In the genomic region with DNA sequence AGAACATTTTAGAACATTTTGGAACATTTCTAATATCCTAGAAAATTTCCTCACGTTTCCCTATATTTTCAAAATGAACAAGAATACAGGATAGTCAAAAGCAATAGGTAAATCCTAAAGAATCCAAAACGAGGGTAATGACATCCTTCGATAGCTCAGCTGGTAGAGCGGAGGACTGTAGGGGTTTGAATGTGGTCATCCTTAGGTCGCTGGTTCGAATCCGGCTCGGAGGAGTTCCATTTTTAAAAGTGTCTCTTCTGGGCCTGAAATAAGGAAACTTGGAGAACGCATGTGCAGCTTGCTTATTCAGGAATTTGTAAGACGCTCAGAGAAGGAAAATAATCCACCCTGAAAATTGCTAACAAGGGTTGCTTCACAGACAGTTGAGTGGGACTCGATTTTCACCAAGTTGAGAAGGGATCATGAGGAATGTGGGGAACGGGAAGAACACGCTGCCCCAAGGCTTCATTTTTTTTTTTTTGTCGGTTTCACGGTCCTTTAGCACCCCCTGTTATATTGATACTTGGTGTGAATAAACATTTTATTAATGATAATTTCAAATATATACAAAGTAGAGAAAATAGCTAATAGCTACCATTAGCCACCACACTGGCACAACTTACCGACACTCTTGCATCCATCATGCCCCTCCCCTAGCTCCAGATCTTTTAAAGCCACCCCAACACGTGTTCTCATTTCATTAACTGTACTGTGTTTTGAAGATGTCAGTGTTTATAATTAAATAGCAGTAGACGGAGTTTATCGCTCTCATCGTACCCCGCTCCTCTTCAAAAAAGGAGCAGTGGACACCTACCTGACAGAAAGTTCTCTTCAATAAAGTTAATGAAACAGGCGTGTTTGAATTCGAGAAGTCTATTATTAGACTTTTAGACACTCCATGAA, we compare ENCODE assay signal across 9 cellular contexts. TPM values are rescaled to one million over a fixed set of nuclear protein-coding genes. Genes with fewer than 3 reads are reported as not detected.
A peak's percentile ranks its signal among the peaks of the same experiment; 100 is the strongest.
DNase-seq lines count a peak whose midpoint lies in the region; ATAC-seq and TF ChIP-seq lines count a peak whose summit lies in the region.
"Had no signal": no experiment of that assay in that cellular context is flagged by ENCODE, and none has a peak within 500 bp of the region (broad histone marks: within the 10 kb centered on the region; RNA-seq: fewer than 3 reads in every experiment).

No MANE protein-coding gene starts in this region.

- H3K9me3 ChIP-seq in testis: no peaks in the 10 kb centered on the region

- H3K4me3 Mint-ChIP-seq in progenitor cell of endocrine pancreas (ENCODE audit: low read depth): no peak overlapping the region
- H3K4me3 Mint-ChIP-seq: dendritic cell treated with granulocyte-macrophage colony-stimulating factor and Interleukin-4, amounts not matched to agents 40 ng/mL and 50 ng/mL, for 4 days had no signal

- H3K27me3 Mint-ChIP-seq in progenitor cell of endocrine pancreas: peaks cover 1% of the 10 kb centered on the region

- intact Hi-C loops in testis (cut with DNase I; ENCODE audit: low total_unique reads): loop anchor here (5.0 to 10.0 kb wide), 2 partner anchors 233 to 250 kb away; no protein-coding TSS in a partner anchor

- DNase-seq in NCI-H345 (lab: John Stamatoyannopoulos, UW) (peak; percentile 12), NCI-H345 treated with DMSO at 0.1 percent for 48 hours (lab: John Stamatoyannopoulos, UW; ENCODE audit: unreplicated experiment) (no peak), NCI-H2227 treated with DMSO at 0.1 percent for 48 hours (lab: John Stamatoyannopoulos, UW) (peak; percentile 72), amniotic epithelial cell (ENCODE audit: low read depth) (peak; percentile 69), kidney tubule cell (ENCODE audit: low spot score) (peak; percentile 92), testis (no peak), progenitor cell of endocrine pancreas (ENCODE audit: low spot score, unreplicated experiment) (no peak)

- no peak overlapping the region for H3K27ac Mint-ChIP-seq in progenitor cell of endocrine pancreas
- H3K27ac Mint-ChIP-seq: dendritic cell treated with granulocyte-macrophage colony-stimulating factor and Interleukin-4, amounts not matched to agents 40 ng/mL and 50 ng/mL, for 4 days had no signal

- no peaks in the 10 kb centered on the region for H3K36me3 ChIP-seq in testis (ENCODE audit: low read depth, missing control alignments)

- H3K4me1 Mint-ChIP-seq in progenitor cell of endocrine pancreas (ENCODE audit: low read depth): peaks cover 9% of the 10 kb centered on the region

- peaks cover 4% of the 10 kb centered on the region for H3K9me3 Mint-ChIP-seq in progenitor cell of endocrine pancreas (ENCODE audit: low read depth)
- H3K9me3 Mint-ChIP-seq: dendritic cell treated with granulocyte-macrophage colony-stimulating factor and Interleukin-4, amounts not matched to agents 40 ng/mL and 50 ng/mL, for 4 days had no signal

- peaks cover 3% of the 10 kb centered on the region for H3K36me3 Mint-ChIP-seq in progenitor cell of endocrine pancreas (ENCODE audit: insufficient read depth)

- peak overlapping the region; percentile 42 to 80 for H3K27ac ChIP-seq in testis

- TF ChIP-seq CTCF in testis (IDR thresholded peaks at IDR 0.05): no peak
- no peak for TF ChIP-seq CTCF in progenitor cell of endocrine pancreas (IDR thresholded peaks at IDR 0.05; ENCODE audit: unreplicated experiment)

- peaks cover 8% of the 10 kb centered on the region for H3K4me1 ChIP-seq in testis

- no peak for ATAC-seq in HG03439 (IDR thresholded peaks at IDR 0.05; ENCODE audit: unreplicated experiment)

- H3K27me3 ChIP-seq in testis: no peaks in the 10 kb centered on the region

- 8 to 14% methylated on average over 23 of the region's 23 CpGs for WGBS in testis, 2 donors

- peak overlapping the region; percentile 93 to 99 for H3K4me3 ChIP-seq in testis

- TF ChIP-seq POLR2A in testis (IDR thresholded peaks at IDR 0.05): no peak

RNA-seq across cellular contexts. Expression of gene ABT1, which starts 1.8 kb away (rescaled TPM):
- total RNA-seq in testis (10 to 100 TPM; 18.9 to 23.6 TPM), progenitor cell of endocrine pancreas (23.6 and 25.5 TPM in 2 replicates)
- polyA plus RNA-seq in testis (ENCODE audit: insufficient read depth, low read depth, low replicate concordance): 17.0 TPM

RNA-seq across cellular contexts. Expression of gene HMGN4, which starts 56.8 kb away (rescaled TPM):
- total RNA-seq in testis (10 to 100 TPM; 69.4 to 74.8 TPM), progenitor cell of endocrine pancreas (39.7 and 42.5 TPM in 2 replicates)
- polyA plus RNA-seq in testis (ENCODE audit: insufficient read depth, low read depth, low replicate concordance): 72.2 TPM

Comparison
In these comparisons a context has a peak if more than half of its experiments do, and no peak if none do; other contexts are left out.
1. DNase-seq: peak in NCI-H345 (single experiment), NCI-H2227 treated with DMSO at 0.1 percent for 48 hours (single experiment), amniotic epithelial cell (single experiment) and kidney tubule cell (single experiment); none in NCI-H345 treated with DMSO at 0.1 percent for 48 hours (single experiment), testis (single experiment) and progenitor cell of endocrine pancreas (single experiment).